21 cellular contexts compared by ENCODE assay signal in genomic region chr11:37905707-37906417, GRCh38.
DNase-seq lines count a peak whose midpoint lies in the region; ATAC-seq, FAIRE-seq and TF ChIP-seq lines count a peak whose summit lies in the region.
"Had no signal": no experiment of that assay in that cellular context is flagged by ENCODE, and none has a peak within 500 bp of the region (broad histone marks: within the 10 kb centered on the region; RNA-seq: fewer than 3 reads in every experiment).

No MANE protein-coding gene starts in this region.

- TF ChIP-seq CTCF in HepG2 (CRISPR knock-in tag; IDR thresholded peaks at IDR 0.05) (no peak), right lobe of liver (IDR thresholded peaks at IDR 0.05) (no peak), K562 (IDR thresholded peaks at IDR 0.05 in 2 of 3, conservative IDR thresholded peaks at IDR 0.05 in 1 of 3; ENCODE audit: insufficient read depth in 2 of 3, low read depth in 1 of 3, low read length in 3 of 3) (no peak), mucosa of descending colon (IDR thresholded peaks at IDR 0.05) (no peak), sigmoid colon (IDR thresholded peaks at IDR 0.05) (no peak)

- no peak for DNase-seq in HepG2 (ENCODE audit: low spot score)
- DNase-seq in right lobe of liver = no peak
- peak in 1 of 4 experiments; percentile 9 for DNase-seq in K562 (ENCODE audit: extremely low read depth in 1 of 4, low spot score in 3 of 4)
- peak; percentile 6 to 22 (median 8) for DNase-seq in mucosa of descending colon
- no peak for DNase-seq in sigmoid colon
- DNase-seq in activated gamma-delta T cell treated with Interleukin-2 at 50 U/mL for 16 hours = no peak
- DNase-seq in naive thymus-derived CD4-positive, alpha-beta T cell = no peak
- DNase-seq: ACHN; activated CD4-positive, alpha-beta T cell treated with anti-CD3 and anti-CD28 coated beads for 48 hours; activated CD8-positive, alpha-beta memory T cell treated with anti-CD3 and anti-CD28 coated beads, Interleukin-2, amount 10 ng/mL, durations not matched to agents 7 days and 5 days; aorta; dorsolateral prefrontal cortex; occipital lobe; right cardiac atrium; T-helper 17 cell had no signal

- BruUV-seq in HepG2 (replicated peaks; lab: Mats Ljungman, UMichigan) (no TSS peak), K562 (replicated peaks; lab: Mats Ljungman, UMichigan) (no TSS peak)

- no peak overlapping the region for H3K27ac Mint-ChIP-seq in naive thymus-derived CD4-positive, alpha-beta T cell
- H3K27ac Mint-ChIP-seq: activated CD8-positive, alpha-beta memory T cell treated with anti-CD3 and anti-CD28 coated beads, Interleukin-2, amount 10 ng/mL, durations not matched to agents 7 days and 5 days; activated naive CD4-positive, alpha-beta T cell treated with anti-CD3 and anti-CD28 coated beads, Interleukin-2, amount 50 U/mL, for 72 hours; IgD-negative memory B cell; T-helper 17 cell had no signal

- H3K4me1 ChIP-seq in HepG2 (ENCODE audit: insufficient read depth, low read length) (no peaks in the 10 kb centered on the region), right lobe of liver (no peaks in the 10 kb centered on the region), K562 (replicated peaks in 1 of 2; ENCODE audit: control insufficient read depth in 2 of 2, insufficient read depth in 2 of 2, low read length in 2 of 2) (no peaks in the 10 kb centered on the region; a peak in 1 of 5 replicates), mucosa of descending colon (ENCODE audit: low read depth) (no peaks in the 10 kb centered on the region), sigmoid colon (no peaks in the 10 kb centered on the region)
- H3K4me1 ChIP-seq in naive thymus-derived CD4-positive, alpha-beta T cell (ENCODE audit: control insufficient read depth in 2 of 2, insufficient read depth in 2 of 2, low read length in 2 of 2) = no peaks in the 10 kb centered on the region
- H3K4me1 ChIP-seq: BLaER1 had no signal

- H4K20me1 ChIP-seq in HepG2 (ENCODE audit: insufficient read depth, low read length) = no peaks in the 10 kb centered on the region
- H4K20me1 ChIP-seq in K562 (replicated peaks; ENCODE audit: control insufficient read depth, insufficient read depth, low read length) = no peaks in the 10 kb centered on the region
- H4K20me1 ChIP-seq: BLaER1 had no signal

- H3K36me3 ChIP-seq in HepG2 (replicated peaks in 1 of 2; ENCODE audit: control insufficient read depth in 1 of 2, insufficient read depth in 2 of 2, low read length in 2 of 2) (no peaks in the 10 kb centered on the region), right lobe of liver (no peaks in the 10 kb centered on the region), K562 (ENCODE audit: control insufficient read depth, insufficient read depth, low read length) (no peaks in the 10 kb centered on the region), mucosa of descending colon (ENCODE audit: low read depth) (no peaks in the 10 kb centered on the region), sigmoid colon (no peaks in the 10 kb centered on the region)
- H3K36me3 ChIP-seq in naive thymus-derived CD4-positive, alpha-beta T cell (ENCODE audit: control insufficient read depth in 2 of 3, insufficient read depth in 3 of 3, low read length in 3 of 3) = no peaks in the 10 kb centered on the region
- H3K36me3 ChIP-seq: BLaER1 had no signal

- H3K4me3 ChIP-seq in HepG2 (replicated peaks in 1 of 3; ENCODE audit: insufficient read depth in 1 of 3, low read depth in 2 of 3, low read length in 3 of 3) (no peak overlapping the region), right lobe of liver (no peak overlapping the region), K562 (no peak overlapping the region), mucosa of descending colon (no peak overlapping the region), sigmoid colon (no peak overlapping the region)
- no peak overlapping the region for H3K4me3 ChIP-seq in naive thymus-derived CD4-positive, alpha-beta T cell (ENCODE audit: low read length)
- H3K4me3 ChIP-seq: BLaER1, dorsolateral prefrontal cortex had no signal

- ATAC-seq in HepG2 (no peak), right lobe of liver (no peak), K562 (no peak), mucosa of descending colon (peak; percentile 60), GM19395 (IDR thresholded peaks at IDR 0.05; ENCODE audit: unreplicated experiment) (no peak)
- ATAC-seq in naive thymus-derived CD4-positive, alpha-beta T cell = no peak
- ATAC-seq: activated CD8-positive, alpha-beta memory T cell treated with anti-CD3 and anti-CD28 coated beads, Interleukin-2, amount 10 ng/mL, durations not matched to agents 7 days and 5 days; activated naive CD4-positive, alpha-beta T cell treated with anti-CD3 and anti-CD28 coated beads, Interleukin-2, amount 50 U/mL, for 72 hours; right cardiac atrium; T-helper 17 cell had no signal

- H3K9me1 ChIP-seq in K562 (ENCODE audit: control insufficient read depth, insufficient read depth, low read length) = no peaks in the 10 kb centered on the region

- H3K27me3 ChIP-seq in HepG2 (ENCODE audit: control insufficient read depth in 1 of 2, insufficient read depth in 2 of 2, low read length in 2 of 2) (no peaks in the 10 kb centered on the region; a peak in 1 of 5 replicates), right lobe of liver (no peaks in the 10 kb centered on the region), K562 (ENCODE audit: control insufficient read depth in 2 of 2, insufficient read depth in 2 of 2, low read length in 2 of 2) (no peaks in the 10 kb centered on the region), sigmoid colon (no peaks in the 10 kb centered on the region)
- H3K27me3 ChIP-seq in naive thymus-derived CD4-positive, alpha-beta T cell (ENCODE audit: control insufficient read depth in 2 of 2, insufficient read depth in 2 of 2, low read length in 2 of 2) = no peaks in the 10 kb centered on the region
- H3K27me3 ChIP-seq: BLaER1, dorsolateral prefrontal cortex had no signal

- TF ChIP-seq RAD21 in HepG2 (CRISPR knock-in tag; IDR thresholded peaks at IDR 0.05) (no peak), K562 (CRISPR knock-in tag; conservative IDR thresholded peaks at IDR 0.05 in 1 of 2, IDR thresholded peaks at IDR 0.05 in 1 of 2) (no peak)

- no peak overlapping the region for H3K27ac ChIP-seq in HepG2 (ENCODE audit: extremely low read length, insufficient read depth, low read length)
- H3K27ac ChIP-seq in right lobe of liver = no peak overlapping the region
- no peak overlapping the region for H3K27ac ChIP-seq in K562 (ENCODE audit: extremely low read depth, low read depth, low read length)
- no peak overlapping the region for H3K27ac ChIP-seq in sigmoid colon
- no peak overlapping the region for H3K27ac ChIP-seq in naive thymus-derived CD4-positive, alpha-beta T cell (ENCODE audit: low read depth, low read length)
- H3K27ac ChIP-seq: BLaER1, dorsolateral prefrontal cortex, HL-60 had no signal

- H3K4me2 ChIP-seq in HepG2 (ENCODE audit: low read depth, low read length) (no peak overlapping the region), K562 (ENCODE audit: insufficient read depth, low read length) (no peak overlapping the region)
- H3K4me2 ChIP-seq: BLaER1 had no signal

- in situ Hi-C loops in HepG2 (cut with HindIII; ENCODE audit: extremely low pct_ligation_motif_present, low pct_unique_long_range_greater_than_20kb) = no loop called here
- in situ Hi-C loops in K562 (cut with MboI) = no loop called here

- no peak overlapping the region for H3K4me3 Mint-ChIP-seq in naive thymus-derived CD4-positive, alpha-beta T cell
- H3K4me3 Mint-ChIP-seq: activated CD8-positive, alpha-beta memory T cell treated with anti-CD3 and anti-CD28 coated beads, Interleukin-2, amount 10 ng/mL, durations not matched to agents 7 days and 5 days; central memory CD8-positive, alpha-beta T cell; IgD-negative memory B cell; T-helper 17 cell had no signal

- H3K27me3 Mint-ChIP-seq in naive thymus-derived CD4-positive, alpha-beta T cell = no peaks in the 10 kb centered on the region
- H3K27me3 Mint-ChIP-seq: activated CD8-positive, alpha-beta memory T cell treated with anti-CD3 and anti-CD28 coated beads, Interleukin-2, amount 10 ng/mL, durations not matched to agents 7 days and 5 days; central memory CD8-positive, alpha-beta T cell; IgD-negative memory B cell; T-helper 17 cell had no signal

- H3K36me3 Mint-ChIP-seq in naive thymus-derived CD4-positive, alpha-beta T cell = peaks cover 0 to 3% (median 0%) of the 10 kb centered on the region in 5 donors
- H3K36me3 Mint-ChIP-seq: activated CD8-positive, alpha-beta memory T cell treated with anti-CD3 and anti-CD28 coated beads, Interleukin-2, amount 10 ng/mL, durations not matched to agents 7 days and 5 days; IgD-negative memory B cell had no signal

- H3K9ac ChIP-seq in HepG2 (ENCODE audit: insufficient read depth, low read depth, low read length) (no peak overlapping the region), K562 (ENCODE audit: insufficient read depth in 1 of 2, low read depth in 2 of 2, low read length in 2 of 2) (no peak overlapping the region)
- H3K9ac ChIP-seq: BLaER1 had no signal

- H2AFZ ChIP-seq in HepG2 (ENCODE audit: low read length) (no peak overlapping the region), K562 (ENCODE audit: low read depth, low read length) (0 out of 2 replicates have a peak overlapping the region, but pooled peaks have one; percentile 24)

- H3K9me3 ChIP-seq in HepG2 (ENCODE audit: low read length) (peaks cover 60% of the 10 kb centered on the region), right lobe of liver (no peaks in the 10 kb centered on the region), K562 (replicated peaks; ENCODE audit: control insufficient read depth, insufficient read depth, low read depth, low read length) (no peaks in the 10 kb centered on the region), mucosa of descending colon (no peaks in the 10 kb centered on the region), sigmoid colon (no peaks in the 10 kb centered on the region)
- peaks cover 0 to 6% (median 0%) of the 10 kb centered on the region in 3 experiments for H3K9me3 ChIP-seq in naive thymus-derived CD4-positive, alpha-beta T cell (ENCODE audit: control insufficient read depth in 2 of 3, low read length in 3 of 3)
- H3K9me3 ChIP-seq: BLaER1 had no signal

- H3K79me2 ChIP-seq in HepG2 (ENCODE audit: insufficient read depth, low read length) (no peaks in the 10 kb centered on the region), K562 (ENCODE audit: control insufficient read depth, insufficient read depth, low read length) (no peaks in the 10 kb centered on the region)

- intact Hi-C loops in HepG2 (cut with micrococcal nuclease; ENCODE audit: unreplicated experiment) (no loop called here), right lobe of liver (cut with DNase I) (no loop called here), K562 (cut with micrococcal nuclease) (no loop called here), mucosa of descending colon (cut with DNase I, micrococcal nuclease) (no loop called here), sigmoid colon (cut with DNase I) (no loop called here)
- intact Hi-C loops in naive thymus-derived CD4-positive, alpha-beta T cell (cut with micrococcal nuclease) = no loop called here

- FAIRE-seq in HepG2 (lab: Jason Lieb, UNC) = no peak
- no peak for FAIRE-seq in K562 (lab: Jason Lieb, UNC)

- no peak for TF ChIP-seq POLR2A in HepG2 (IDR thresholded peaks at IDR 0.05; ENCODE audit: insufficient read depth in 1 of 2, low read depth in 2 of 2, low read length in 2 of 2)
- TF ChIP-seq POLR2A in right lobe of liver (IDR thresholded peaks at IDR 0.05) = no peak
- TF ChIP-seq POLR2A in K562 (conservative IDR thresholded peaks at IDR 0.05) = no peak
- no peak for TF ChIP-seq POLR2A in sigmoid colon (IDR thresholded peaks at IDR 0.05)

- H3K9me3 Mint-ChIP-seq in naive thymus-derived CD4-positive, alpha-beta T cell = peaks cover 2 to 20% (median 10%) of the 10 kb centered on the region in 11 donors

- TF ChIP-seq EP300 in HepG2 (IDR thresholded peaks at IDR 0.05; ENCODE audit: low read depth in 2 of 2, low read length in 2 of 2) (no peak), HepG2 (CRISPR knock-in tag; IDR thresholded peaks at IDR 0.05; ENCODE audit: borderline replicate concordance) (no peak), K562 (IDR thresholded peaks at IDR 0.05; ENCODE audit: low read length) (no peak), sigmoid colon (IDR thresholded peaks at IDR 0.05) (no peak)

- POLR2A ChIA-PET in HepG2 (lab: Yijun Ruan, JAX) = no interaction called here
- POLR2A ChIA-PET in K562 (lab: Yijun Ruan, JAX) = no interaction called here
- POLR2A ChIA-PET in naive thymus-derived CD4-positive, alpha-beta T cell (lab: Charles Lee) = no interaction called here

- no peaks in the 10 kb centered on the region for H3K4me1 Mint-ChIP-seq in naive thymus-derived CD4-positive, alpha-beta T cell
- H3K4me1 Mint-ChIP-seq: activated CD8-positive, alpha-beta memory T cell treated with anti-CD3 and anti-CD28 coated beads, Interleukin-2, amount 10 ng/mL, durations not matched to agents 7 days and 5 days; central memory CD8-positive, alpha-beta T cell; IgD-negative memory B cell; T-helper 17 cell had no signal

- 49% methylated on average over 8 of the region's 13 CpGs for WGBS in HepG2 (ENCODE audit: low lambda C conversion rate)
- 69% methylated on average over 9 of the region's 13 CpGs for WGBS in right lobe of liver (ENCODE audit: insufficient coverage, low coverage, low lambda C conversion rate, missing lambda C conversion rate)
- WGBS in K562 (ENCODE audit: insufficient coverage, low coverage, missing lambda C conversion rate) = 3% methylated on average over 13 of the region's 13 CpGs
- 51 to 80% methylated on average over 13 of the region's 13 CpGs for WGBS in sigmoid colon, 2 donors

- CTCF ChIA-PET in HepG2 (lab: Yijun Ruan, JAX; ENCODE audit: low intra/inter-chr PET ratio, low total read pairs) = no interaction called here
- CTCF ChIA-PET in K562 (lab: Yijun Ruan, JAX; ENCODE audit: low intra/inter-chr PET ratio) = no interaction called here
- CTCF ChIA-PET in naive thymus-derived CD4-positive, alpha-beta T cell (lab: Charles Lee) = no interaction called here

Comparison
In these comparisons a context has a peak if more than half of its experiments do, and no peak if none do; other contexts are left out.
1. DNase-seq: peak in mucosa of descending colon (3 of 3); none in HepG2 (single experiment), right lobe of liver (0 of 3), sigmoid colon (single experiment), activated gamma-delta T cell treated with Interleukin-2 at 50 U/mL for 16 hours (single experiment) and naive thymus-derived CD4-positive, alpha-beta T cell (0 of 9).
2. Of the 241 proteins assayed by ChIP-seq in both HepG2 and K562: peak only in HepG2: none; only in K562: MAFF, MAFG, NFE2, NFE2L1 and NFIC; in both: none; in neither: 236.